In the genomic region with DNA sequence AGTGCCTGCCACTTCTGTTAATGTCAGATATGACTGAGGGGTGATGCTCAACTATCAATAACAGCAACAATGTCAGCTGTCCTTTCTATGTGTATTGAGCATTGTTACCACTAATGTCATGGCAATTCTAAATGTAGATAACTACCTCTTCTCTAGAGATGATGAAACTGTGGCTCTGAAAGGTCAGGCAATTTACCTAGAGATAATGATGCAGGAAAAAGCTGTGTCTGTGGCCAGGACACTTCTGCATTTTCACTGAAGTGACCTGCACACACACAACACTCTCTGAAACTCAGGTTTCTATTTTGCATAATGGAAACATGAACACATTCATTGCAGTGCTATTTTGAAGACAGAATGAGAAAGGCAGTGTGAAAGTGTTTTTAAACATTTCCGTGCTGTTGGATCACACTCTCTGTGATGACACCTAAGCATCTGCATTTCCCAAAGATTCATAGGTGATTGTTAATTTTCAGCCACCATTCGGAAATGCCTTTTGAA, we compare ENCODE assay signal across 1 cellular context.
TF ChIP-seq lines count a peak whose summit lies in the region.

No MANE protein-coding gene starts in this region.

TF ChIP-seq in HepG2, 621 proteins besides CTCF, POLR2A, EP300 and RAD21 (continued from another document):
- TF ChIP-seq, protein P1, sequence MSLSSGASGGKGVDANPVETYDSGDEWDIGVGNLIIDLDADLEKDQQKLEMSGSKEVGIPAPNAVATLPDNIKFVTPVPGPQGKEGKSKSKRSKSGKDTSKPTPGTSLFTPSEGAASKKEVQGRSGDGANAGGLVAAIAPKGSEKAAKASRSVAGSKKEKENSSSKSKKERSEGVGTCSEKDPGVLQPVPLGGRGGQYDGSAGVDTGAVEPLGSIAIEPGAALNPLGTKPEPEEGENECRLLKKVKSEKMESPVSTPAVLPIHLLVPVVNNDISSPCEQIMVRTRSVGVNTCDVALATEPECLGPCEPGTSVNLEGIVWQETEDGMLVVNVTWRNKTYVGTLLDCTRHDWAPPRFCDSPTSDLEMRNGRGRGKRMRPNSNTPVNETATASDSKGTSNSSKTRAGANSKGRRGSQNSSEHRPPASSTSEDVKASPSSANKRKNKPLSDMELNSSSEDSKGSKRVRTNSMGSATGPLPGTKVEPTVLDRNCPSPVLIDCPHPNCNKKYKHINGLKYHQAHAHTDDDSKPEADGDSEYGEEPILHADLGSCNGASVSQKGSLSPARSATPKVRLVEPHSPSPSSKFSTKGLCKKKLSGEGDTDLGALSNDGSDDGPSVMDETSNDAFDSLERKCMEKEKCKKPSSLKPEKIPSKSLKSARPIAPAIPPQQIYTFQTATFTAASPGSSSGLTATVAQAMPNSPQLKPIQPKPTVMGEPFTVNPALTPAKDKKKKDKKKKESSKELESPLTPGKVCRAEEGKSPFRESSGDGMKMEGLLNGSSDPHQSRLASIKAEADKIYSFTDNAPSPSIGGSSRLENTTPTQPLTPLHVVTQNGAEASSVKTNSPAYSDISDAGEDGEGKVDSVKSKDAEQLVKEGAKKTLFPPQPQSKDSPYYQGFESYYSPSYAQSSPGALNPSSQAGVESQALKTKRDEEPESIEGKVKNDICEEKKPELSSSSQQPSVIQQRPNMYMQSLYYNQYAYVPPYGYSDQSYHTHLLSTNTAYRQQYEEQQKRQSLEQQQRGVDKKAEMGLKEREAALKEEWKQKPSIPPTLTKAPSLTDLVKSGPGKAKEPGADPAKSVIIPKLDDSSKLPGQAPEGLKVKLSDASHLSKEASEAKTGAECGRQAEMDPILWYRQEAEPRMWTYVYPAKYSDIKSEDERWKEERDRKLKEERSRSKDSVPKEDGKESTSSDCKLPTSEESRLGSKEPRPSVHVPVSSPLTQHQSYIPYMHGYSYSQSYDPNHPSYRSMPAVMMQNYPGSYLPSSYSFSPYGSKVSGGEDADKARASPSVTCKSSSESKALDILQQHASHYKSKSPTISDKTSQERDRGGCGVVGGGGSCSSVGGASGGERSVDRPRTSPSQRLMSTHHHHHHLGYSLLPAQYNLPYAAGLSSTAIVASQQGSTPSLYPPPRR (CRISPR knock-in tag; IDR thresholded peaks at IDR 0.05; ENCODE audit: borderline replicate concordance) = no peak
